1 cellular context compared by ENCODE assay signal in the genomic region with DNA sequence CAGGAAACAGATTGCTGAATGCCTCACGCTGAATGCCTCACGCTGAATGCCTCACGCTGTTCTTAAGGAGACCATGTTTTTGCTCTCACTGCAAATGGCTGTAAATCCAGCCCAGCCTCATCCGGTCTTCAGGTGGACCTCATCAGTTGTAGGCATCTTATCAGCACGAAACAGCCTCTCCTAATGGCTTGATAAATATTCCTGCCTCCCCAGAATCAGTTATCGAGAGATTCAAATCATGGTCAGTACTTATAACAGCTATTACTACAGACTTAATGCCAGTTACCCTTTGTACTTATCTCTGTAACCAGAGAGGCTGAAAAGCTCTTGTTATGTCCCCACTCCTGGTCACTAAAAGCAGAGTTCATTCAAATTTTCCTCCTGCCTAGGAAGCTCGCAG.
TF ChIP-seq lines count a peak whose summit lies in the region.

No MANE protein-coding gene starts in this region.

TF ChIP-seq in K562, 482 proteins besides CTCF, POLR2A, EP300 and RAD21 (continued from another document and continues in another):
- TF ChIP-seq, protein P1, sequence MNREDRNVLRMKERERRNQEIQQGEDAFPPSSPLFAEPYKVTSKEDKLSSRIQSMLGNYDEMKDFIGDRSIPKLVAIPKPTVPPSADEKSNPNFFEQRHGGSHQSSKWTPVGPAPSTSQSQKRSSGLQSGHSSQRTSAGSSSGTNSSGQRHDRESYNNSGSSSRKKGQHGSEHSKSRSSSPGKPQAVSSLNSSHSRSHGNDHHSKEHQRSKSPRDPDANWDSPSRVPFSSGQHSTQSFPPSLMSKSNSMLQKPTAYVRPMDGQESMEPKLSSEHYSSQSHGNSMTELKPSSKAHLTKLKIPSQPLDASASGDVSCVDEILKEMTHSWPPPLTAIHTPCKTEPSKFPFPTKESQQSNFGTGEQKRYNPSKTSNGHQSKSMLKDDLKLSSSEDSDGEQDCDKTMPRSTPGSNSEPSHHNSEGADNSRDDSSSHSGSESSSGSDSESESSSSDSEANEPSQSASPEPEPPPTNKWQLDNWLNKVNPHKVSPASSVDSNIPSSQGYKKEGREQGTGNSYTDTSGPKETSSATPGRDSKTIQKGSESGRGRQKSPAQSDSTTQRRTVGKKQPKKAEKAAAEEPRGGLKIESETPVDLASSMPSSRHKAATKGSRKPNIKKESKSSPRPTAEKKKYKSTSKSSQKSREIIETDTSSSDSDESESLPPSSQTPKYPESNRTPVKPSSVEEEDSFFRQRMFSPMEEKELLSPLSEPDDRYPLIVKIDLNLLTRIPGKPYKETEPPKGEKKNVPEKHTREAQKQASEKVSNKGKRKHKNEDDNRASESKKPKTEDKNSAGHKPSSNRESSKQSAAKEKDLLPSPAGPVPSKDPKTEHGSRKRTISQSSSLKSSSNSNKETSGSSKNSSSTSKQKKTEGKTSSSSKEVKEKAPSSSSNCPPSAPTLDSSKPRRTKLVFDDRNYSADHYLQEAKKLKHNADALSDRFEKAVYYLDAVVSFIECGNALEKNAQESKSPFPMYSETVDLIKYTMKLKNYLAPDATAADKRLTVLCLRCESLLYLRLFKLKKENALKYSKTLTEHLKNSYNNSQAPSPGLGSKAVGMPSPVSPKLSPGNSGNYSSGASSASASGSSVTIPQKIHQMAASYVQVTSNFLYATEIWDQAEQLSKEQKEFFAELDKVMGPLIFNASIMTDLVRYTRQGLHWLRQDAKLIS (CRISPR knock-in tag; IDR thresholded peaks at IDR 0.05), result no peak
- TF ChIP-seq HNRNPL (IDR thresholded peaks at IDR 0.05; ENCODE audit: low read depth, low read length) (no peak), CHD1 (IDR thresholded peaks at IDR 0.05; ENCODE audit: low read length) (no peak), SMC3 (conservative IDR thresholded peaks at IDR 0.05; ENCODE audit: insufficient read depth, low read depth, low read length) (no peak), KAT7 (CRISPR knock-in tag; IDR thresholded peaks at IDR 0.05; ENCODE audit: borderline replicate concordance) (no peak), SIN3B (IDR thresholded peaks at IDR 0.05; ENCODE audit: low read depth) (no peak), FOXJ3 (CRISPR knock-in tag; IDR thresholded peaks at IDR 0.05) (no peak), VEZF1 (CRISPR knock-in tag; IDR thresholded peaks at IDR 0.05) (no peak; the same call in 1 of the 2 replicates), ZNF518B (CRISPR knock-in tag; IDR thresholded peaks at IDR 0.05) (no peak), FOXO4 (CRISPR knock-in tag; IDR thresholded peaks at IDR 0.05) (no peak), RFX1 (IDR thresholded peaks at IDR 0.05) (no peak), DDX20 (tag; IDR thresholded peaks at IDR 0.05; ENCODE audit: low read depth) (no peak), RBM34 (IDR thresholded peaks at IDR 0.05; ENCODE audit: borderline replicate concordance, insufficient read depth, low read length) (no peak), MYNN (IDR thresholded peaks at IDR 0.05) (no peak), MYNN (CRISPR knock-in tag; IDR thresholded peaks at IDR 0.05) (no peak), TFAP4 (CRISPR knock-in tag; IDR thresholded peaks at IDR 0.05; ENCODE audit: borderline replicate concordance) (no peak), MECOM (CRISPR knock-in tag; IDR thresholded peaks at IDR 0.05) (no peak), NCOR1 (IDR thresholded peaks at IDR 0.05) (peak; percentile 75), ZBTB8A (IDR thresholded peaks at IDR 0.05; ENCODE audit: partially characterized antibody) (no peak), ZNF224 (CRISPR knock-in tag; IDR thresholded peaks at IDR 0.05) (no peak), TSC22D4 (tag; IDR thresholded peaks at IDR 0.05) (no peak), ZNF584 (CRISPR knock-in tag; IDR thresholded peaks at IDR 0.05; ENCODE audit: low read depth) (0 out of 2 replicates have a peak, but pooled peaks have one; percentile 32), JUN (IDR thresholded peaks at IDR 0.05; ENCODE audit: borderline replicate concordance, low read depth, low read length) (no peak), JUN (CRISPR knock-in tag; IDR thresholded peaks at IDR 0.05; ENCODE audit: borderline replicate concordance) (no peak), COPS2 (conservative IDR thresholded peaks at IDR 0.05) (no peak), CBFA2T3 (IDR thresholded peaks at IDR 0.05) (peak; percentile 88), POLR2B (IDR thresholded peaks at IDR 0.05; ENCODE audit: low read depth, partially characterized antibody) (no peak), PTTG1 (tag; IDR thresholded peaks at IDR 0.05; ENCODE audit: low read depth) (no peak), SMARCA4 (IDR thresholded peaks at IDR 0.05) (peak; percentile 85; the same call in 1 of the 2 replicates), CBX3 (IDR thresholded peaks at IDR 0.05; ENCODE audit: borderline replicate concordance in 1 of 2, low read length in 2 of 2) (peak in 1 of 2 experiments; percentile 28; a peak in 1 of 3 replicates), SMARCE1 (IDR thresholded peaks at IDR 0.05) (peak; percentile 94; the same call in 1 of the 2 replicates), SIN3A (IDR thresholded peaks at IDR 0.05; ENCODE audit: borderline replicate concordance in 2 of 2, control insufficient read depth in 1 of 2, low read depth in 2 of 2, low read length in 2 of 2) (no peak), HMG20B (CRISPR knock-in tag; IDR thresholded peaks at IDR 0.05) (no peak), RBM14 (IDR thresholded peaks at IDR 0.05; ENCODE audit: borderline replicate concordance, insufficient read depth, low read depth, low read length) (no peak), ASH1L (IDR thresholded peaks at IDR 0.05; ENCODE audit: borderline replicate concordance, low read depth, partially characterized antibody) (no peak), KAT8 (IDR thresholded peaks at IDR 0.05; ENCODE audit: low read depth) (no peak), RNF2 (IDR thresholded peaks at IDR 0.05) (peak; percentile 76; the same call in 1 of the 2 replicates), CHD2 (IDR thresholded peaks at IDR 0.05; ENCODE audit: low read depth, low read length) (no peak), KDM4B (IDR thresholded peaks at IDR 0.05; ENCODE audit: borderline replicate concordance in 2 of 2, low read depth in 1 of 2) (no peak)
- TF ChIP-seq, protein P2, sequence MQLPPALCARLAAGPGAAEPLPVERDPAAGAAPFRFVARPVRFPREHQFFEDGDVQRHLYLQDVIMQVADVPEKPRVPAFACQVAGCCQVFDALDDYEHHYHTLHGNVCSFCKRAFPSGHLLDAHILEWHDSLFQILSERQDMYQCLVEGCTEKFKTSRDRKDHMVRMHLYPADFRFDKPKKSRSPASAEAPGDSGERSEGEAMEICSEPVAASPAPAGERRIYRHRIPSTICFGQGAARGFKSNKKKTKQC (CRISPR knock-in tag; IDR thresholded peaks at IDR 0.05), result no peak
- TF ChIP-seq, protein P3, sequence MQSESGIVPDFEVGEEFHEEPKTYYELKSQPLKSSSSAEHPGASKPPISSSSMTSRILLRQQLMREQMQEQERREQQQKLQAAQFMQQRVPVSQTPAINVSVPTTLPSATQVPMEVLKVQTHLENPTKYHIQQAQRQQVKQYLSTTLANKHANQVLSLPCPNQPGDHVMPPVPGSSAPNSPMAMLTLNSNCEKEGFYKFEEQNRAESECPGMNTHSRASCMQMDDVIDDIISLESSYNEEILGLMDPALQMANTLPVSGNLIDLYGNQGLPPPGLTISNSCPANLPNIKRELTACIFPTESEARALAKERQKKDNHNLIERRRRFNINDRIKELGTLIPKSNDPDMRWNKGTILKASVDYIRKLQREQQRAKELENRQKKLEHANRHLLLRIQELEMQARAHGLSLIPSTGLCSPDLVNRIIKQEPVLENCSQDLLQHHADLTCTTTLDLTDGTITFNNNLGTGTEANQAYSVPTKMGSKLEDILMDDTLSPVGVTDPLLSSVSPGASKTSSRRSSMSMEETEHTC (IDR thresholded peaks at IDR 0.05), result no peak; the same call in 1 of the 2 replicates
- TF ChIP-seq, protein P4, sequence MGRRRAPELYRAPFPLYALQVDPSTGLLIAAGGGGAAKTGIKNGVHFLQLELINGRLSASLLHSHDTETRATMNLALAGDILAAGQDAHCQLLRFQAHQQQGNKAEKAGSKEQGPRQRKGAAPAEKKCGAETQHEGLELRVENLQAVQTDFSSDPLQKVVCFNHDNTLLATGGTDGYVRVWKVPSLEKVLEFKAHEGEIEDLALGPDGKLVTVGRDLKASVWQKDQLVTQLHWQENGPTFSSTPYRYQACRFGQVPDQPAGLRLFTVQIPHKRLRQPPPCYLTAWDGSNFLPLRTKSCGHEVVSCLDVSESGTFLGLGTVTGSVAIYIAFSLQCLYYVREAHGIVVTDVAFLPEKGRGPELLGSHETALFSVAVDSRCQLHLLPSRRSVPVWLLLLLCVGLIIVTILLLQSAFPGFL (CRISPR knock-in tag; IDR thresholded peaks at IDR 0.05), result no peak
- TF ChIP-seq, protein P5, sequence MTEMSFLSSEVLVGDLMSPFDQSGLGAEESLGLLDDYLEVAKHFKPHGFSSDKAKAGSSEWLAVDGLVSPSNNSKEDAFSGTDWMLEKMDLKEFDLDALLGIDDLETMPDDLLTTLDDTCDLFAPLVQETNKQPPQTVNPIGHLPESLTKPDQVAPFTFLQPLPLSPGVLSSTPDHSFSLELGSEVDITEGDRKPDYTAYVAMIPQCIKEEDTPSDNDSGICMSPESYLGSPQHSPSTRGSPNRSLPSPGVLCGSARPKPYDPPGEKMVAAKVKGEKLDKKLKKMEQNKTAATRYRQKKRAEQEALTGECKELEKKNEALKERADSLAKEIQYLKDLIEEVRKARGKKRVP (CRISPR knock-in tag; IDR thresholded peaks at IDR 0.05), result no peak; the same call in 1 of the 2 replicates
- TF ChIP-seq, protein P6, sequence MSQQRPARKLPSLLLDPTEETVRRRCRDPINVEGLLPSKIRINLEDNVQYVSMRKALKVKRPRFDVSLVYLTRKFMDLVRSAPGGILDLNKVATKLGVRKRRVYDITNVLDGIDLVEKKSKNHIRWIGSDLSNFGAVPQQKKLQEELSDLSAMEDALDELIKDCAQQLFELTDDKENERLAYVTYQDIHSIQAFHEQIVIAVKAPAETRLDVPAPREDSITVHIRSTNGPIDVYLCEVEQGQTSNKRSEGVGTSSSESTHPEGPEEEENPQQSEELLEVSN (IDR thresholded peaks at IDR 0.05; ENCODE audit: borderline replicate concordance in 1 of 2, extremely low read depth in 1 of 2, insufficient read depth in 1 of 2, insufficient read length in 1 of 2, low read depth in 1 of 2, low read length in 1 of 2, poor library complexity in 1 of 2, severe bottlenecking in 1 of 2), result no peak
